6 cellular contexts compared by ENCODE assay signal in genomic region chr3:151887450-151888211, GRCh38. TPM values are rescaled to one million over a fixed set of nuclear protein-coding genes. Genes with fewer than 3 reads are reported as not detected.
"Had no signal": no experiment of that assay in that cellular context is flagged by ENCODE, and none has a peak within 500 bp of the region (broad histone marks: within the 10 kb centered on the region; RNA-seq: fewer than 3 reads in every experiment).

No MANE protein-coding gene starts in this region.

RNA-seq across cellular contexts. Expression of gene SUCNR1, which starts 14.2 kb away (rescaled TPM):
- total RNA-seq: myocyte; natural killer cell treated with Interleukin-12 subunit alpha and Interleukin-12 subunit beta and Interleukin-15 and Interleukin-18, amount 100 ng/mL, for 72 hours; prostate gland; smooth muscle cell had no signal
- polyA plus RNA-seq: naive thymus-derived CD4-positive, alpha-beta T cell; neural cell; smooth muscle cell had no signal
